12 cellular contexts compared by ENCODE assay signal in the genomic region with DNA sequence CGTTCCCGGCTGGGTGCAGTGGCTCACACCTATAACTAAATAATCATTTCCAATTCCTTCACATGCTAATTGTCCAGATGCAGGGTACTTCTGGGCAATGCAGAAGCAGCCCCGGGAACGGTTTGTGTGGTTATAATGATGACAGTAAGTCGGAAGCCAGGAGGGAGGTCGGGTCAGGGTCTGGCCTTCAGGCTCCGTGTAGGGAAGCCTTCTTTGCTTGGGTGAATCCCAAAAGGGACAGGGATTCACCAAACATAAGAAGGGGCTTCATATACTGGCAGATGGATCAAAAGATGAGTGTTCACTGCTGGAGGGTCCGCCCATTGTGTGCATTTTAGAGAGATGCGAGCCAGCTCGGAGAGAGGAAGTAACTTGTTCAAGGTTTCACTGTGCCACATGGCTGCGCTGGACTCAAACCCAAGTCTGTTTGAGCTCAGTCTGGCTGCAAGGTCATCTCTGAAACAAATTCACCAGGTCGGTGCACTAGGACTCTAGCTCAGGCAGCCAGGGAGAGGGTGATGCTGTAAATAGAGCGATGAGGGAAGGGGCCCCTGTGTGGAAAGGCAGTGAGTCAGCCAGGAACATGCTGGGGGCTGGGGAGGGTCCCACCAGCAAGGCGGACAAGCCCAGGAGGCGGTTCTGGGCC. TPM values are rescaled to one million over a fixed set of nuclear protein-coding genes. Genes with fewer than 3 reads are reported as not detected.
DNase-seq lines count a peak whose midpoint lies in the region; ATAC-seq and TF ChIP-seq lines count a peak whose summit lies in the region.
"Had no signal": no experiment of that assay in that cellular context is flagged by ENCODE, and none has a peak within 500 bp of the region (broad histone marks: within the 10 kb centered on the region; RNA-seq: fewer than 3 reads in every experiment).

No MANE protein-coding gene starts in this region.

- peaks cover 0 to 8% (median 2%) of the 10 kb centered on the region in 3 donors for H3K27me3 Mint-ChIP-seq in CD14-positive monocyte (ENCODE audit: low read depth in 3 of 3)
- peaks cover 2 to 10% (median 5%) of the 10 kb centered on the region in 3 donors for H3K27me3 Mint-ChIP-seq in immature natural killer cell (ENCODE audit: low read depth in 3 of 3)

- no peak overlapping the region for H3K4me3 ChIP-seq in GM12865 (ENCODE audit: low read depth, low read length)
- H3K4me3 ChIP-seq: breast epithelium, esophagus muscularis mucosa, SJCRH30 had no signal

- intact Hi-C loops in CD14-positive monocyte (cut with micrococcal nuclease): loop anchor here in 1 of 2 donors (5.0 kb wide), 1 partner anchor 95 kb away; no protein-coding TSS in a partner anchor

- H3K4me3 Mint-ChIP-seq in CD14-positive monocyte: peak overlapping the region; percentile 71 to 85
- peak overlapping the region; percentile 65 to 83 (median 71) for H3K4me3 Mint-ChIP-seq in immature natural killer cell

- H3K27ac Mint-ChIP-seq in CD14-positive monocyte: peak overlapping the region in 6 of 7 donors; percentile 33 to 89 (median 77)
- peak overlapping the region; percentile 82 to 98 (median 93) for H3K27ac Mint-ChIP-seq in immature natural killer cell

- H3K27ac ChIP-seq in RWPE1: no peak overlapping the region
- H3K27ac ChIP-seq: breast epithelium, esophagus muscularis mucosa, SJCRH30 had no signal

- TF ChIP-seq CTCF in CD14-positive monocyte (IDR thresholded peaks at IDR 0.05) (no peak), GM12865 (IDR thresholded peaks at IDR 0.05; ENCODE audit: insufficient read depth, low read depth, low read length, missing control alignments) (peak; percentile 4), RWPE1 (conservative IDR thresholded peaks at IDR 0.05; ENCODE audit: low read depth) (no peak)

- DNase-seq in CD14-positive monocyte (ENCODE audit: low spot score) (no peak), GM12865 (ENCODE audit: low read depth) (peak; percentile 41), OCI-M1 (lab: John Stamatoyannopoulos, UW) (peak; percentile 25), immature natural killer cell (peak; percentile 11 to 32 (median 26)), RWPE1 (ENCODE audit: low spot score) (no peak), AG20443 (ENCODE audit: low spot score) (no peak)
- DNase-seq in stimulated activated naive CD4-positive, alpha-beta T cell treated with Interleukin-2 at 50 U/mL for 16 hours (lab: John Stamatoyannopoulos, UW): no peak
- DNase-seq: SJCRH30 had no signal

- H3K4me1 Mint-ChIP-seq in CD14-positive monocyte: peaks cover 68% of the 10 kb centered on the region
- peaks cover 39 to 53% of the 10 kb centered on the region in 2 donors for H3K4me1 Mint-ChIP-seq in immature natural killer cell

- H3K9me3 Mint-ChIP-seq in CD14-positive monocyte (peaks cover 0 to 9% (median 5%) of the 10 kb centered on the region in 7 donors), immature natural killer cell (no peaks in the 10 kb centered on the region)
- H3K9me3 Mint-ChIP-seq: nephron had no signal

- H3K36me3 Mint-ChIP-seq in CD14-positive monocyte: peaks cover 0 to 2% of the 10 kb centered on the region in 2 donors
- H3K36me3 Mint-ChIP-seq in immature natural killer cell: no peaks in the 10 kb centered on the region

- CTCF ChIA-PET in RWPE1 (lab: Yijun Ruan, JAX): no interaction called here

- POLR2A ChIA-PET in RWPE1 (lab: Yijun Ruan, JAX; ENCODE audit: low non-redundant PET): no interaction called here

- ATAC-seq in GM18498 (IDR thresholded peaks at IDR 0.05; ENCODE audit: unreplicated experiment): no peak

RNA-seq across cellular contexts. Expression of a gene that starts 4.8 kb away (rescaled TPM):
- polyA plus RNA-seq in CD14-positive monocyte (10 to 100 TPM; 20.6 to 27.3 TPM), immature natural killer cell (10 to 100 TPM in 1 of 3 donors, 1 to 10 TPM in 2; 3.7 to 21.6 (median 5.9) TPM)

Comparison
In these comparisons a context has a peak if more than half of its experiments do, and no peak if none do; other contexts are left out.
1. DNase-seq: peak in GM12865 (single experiment), OCI-M1 (single experiment) and immature natural killer cell (3 of 3); none in CD14-positive monocyte (single experiment), RWPE1 (single experiment), AG20443 (single experiment) and stimulated activated naive CD4-positive, alpha-beta T cell treated with Interleukin-2 at 50 U/mL for 16 hours (single experiment).